8 cellular contexts compared by ENCODE assay signal in genomic region chr3:192467230-192468186, GRCh38.
A peak's percentile ranks its signal among the peaks of the same experiment; 100 is the strongest.
DNase-seq lines count a peak whose midpoint lies in the region; ATAC-seq and TF ChIP-seq lines count a peak whose summit lies in the region.

No MANE protein-coding gene starts in this region.

- H3K27ac ChIP-seq in CD4-positive, alpha-beta T cell (ENCODE audit: low read depth, low read length): no peak overlapping the region

- DNase-seq in CD4-positive, alpha-beta T cell: peak; percentile 11 to 42 (median 22)
- peak; percentile 80 for DNase-seq in NCI-H2171 treated with DMSO at 0.1 percent for 48 hours (lab: John Stamatoyannopoulos, UW)
- DNase-seq in activated CD4-positive, CD25-positive, alpha-beta regulatory T cell treated with anti-CD3 and anti-CD28 coated beads, Interleukin-2, amount 50 U/mL, for 72 hours: peak; percentile 32
- peak; percentile 12 to 19 (median 14) for DNase-seq in effector memory CD8-positive, alpha-beta T cell
- DNase-seq in mesothelial cell of epicardium (ENCODE audit: low spot score in 2 of 2, unreplicated experiment in 2 of 2): peak in 1 of 2 experiments; percentile 69
- peak; percentile 2 for DNase-seq in stimulated activated naive CD4-positive, alpha-beta T cell treated with Interleukin-2 at 50 U/mL for 16 hours (lab: John Stamatoyannopoulos, UW)

- TF ChIP-seq CTCF in CD4-positive, alpha-beta T cell (IDR thresholded peaks at IDR 0.05): peak; percentile 77
- peak; percentile 83 for TF ChIP-seq CTCF in mesothelial cell of epicardium (IDR thresholded peaks at IDR 0.05; ENCODE audit: unreplicated experiment)

- H3K4me3 Mint-ChIP-seq in CD4-positive, alpha-beta T cell: no peak overlapping the region
- H3K4me3 Mint-ChIP-seq in effector memory CD8-positive, alpha-beta T cell: no peak overlapping the region
- no peak overlapping the region for H3K4me3 Mint-ChIP-seq in mesothelial cell of epicardium

- H3K4me1 Mint-ChIP-seq in CD4-positive, alpha-beta T cell (ENCODE audit: low read depth): no peaks in the 10 kb centered on the region
- no peaks in the 10 kb centered on the region for H3K4me1 Mint-ChIP-seq in effector memory CD8-positive, alpha-beta T cell (ENCODE audit: low read depth in 2 of 2)
- no peaks in the 10 kb centered on the region for H3K4me1 Mint-ChIP-seq in mesothelial cell of epicardium

- H3K27ac Mint-ChIP-seq in CD4-positive, alpha-beta T cell: no peak overlapping the region
- no peak overlapping the region for H3K27ac Mint-ChIP-seq in effector memory CD8-positive, alpha-beta T cell
- no peak overlapping the region for H3K27ac Mint-ChIP-seq in mesothelial cell of epicardium

- intact Hi-C loops in CD4-positive, alpha-beta T cell (cut with DNase I, micrococcal nuclease): loop anchor here (2.0 to 10.0 kb wide), 7 partner anchors 335 to 1877 kb away; no protein-coding TSS in a partner anchor

- H3K9me3 ChIP-seq in CD4-positive, alpha-beta T cell (ENCODE audit: control insufficient read depth, low read length): no peaks in the 10 kb centered on the region

- H3K36me3 Mint-ChIP-seq in CD4-positive, alpha-beta T cell (ENCODE audit: low read depth): no peaks in the 10 kb centered on the region
- no peaks in the 10 kb centered on the region for H3K36me3 Mint-ChIP-seq in effector memory CD8-positive, alpha-beta T cell (ENCODE audit: insufficient read depth)
- no peaks in the 10 kb centered on the region for H3K36me3 Mint-ChIP-seq in mesothelial cell of epicardium

- POLR2A ChIA-PET in CD4-positive, alpha-beta T cell (lab: Charles Lee): no interaction called here

- peak; percentile 79 for ATAC-seq in CD4-positive, alpha-beta T cell (ENCODE audit: poor library complexity)
- ATAC-seq in GM19025 (IDR thresholded peaks at IDR 0.05; ENCODE audit: low read depth, unreplicated experiment) (peak; percentile 81), HG03097 (IDR thresholded peaks at IDR 0.05; ENCODE audit: low FRiP score, unreplicated experiment) (peak; percentile 95)
- ATAC-seq in effector memory CD8-positive, alpha-beta T cell (replicated peaks): peak; percentile 58

- no peaks in the 10 kb centered on the region for H3K27me3 ChIP-seq in CD4-positive, alpha-beta T cell (ENCODE audit: control insufficient read depth, insufficient read depth, low read length)

- H3K9me3 Mint-ChIP-seq in CD4-positive, alpha-beta T cell: no peaks in the 10 kb centered on the region
- no peaks in the 10 kb centered on the region for H3K9me3 Mint-ChIP-seq in effector memory CD8-positive, alpha-beta T cell
- H3K9me3 Mint-ChIP-seq in mesothelial cell of epicardium: peaks cover 3% of the 10 kb centered on the region

- CTCF ChIA-PET in CD4-positive, alpha-beta T cell (lab: Charles Lee): no interaction called here

- H3K27me3 Mint-ChIP-seq in CD4-positive, alpha-beta T cell: peaks cover 42% of the 10 kb centered on the region
- H3K27me3 Mint-ChIP-seq in effector memory CD8-positive, alpha-beta T cell: peaks cover 5 to 21% of the 10 kb centered on the region in 2 donors
- H3K27me3 Mint-ChIP-seq in mesothelial cell of epicardium (ENCODE audit: low read depth): peaks cover 48% of the 10 kb centered on the region
